Comparison of ENCODE assay signal across 17 cellular contexts in genomic region chr17:2631211-2631610, GRCh38. TPM values are rescaled to one million over a fixed set of nuclear protein-coding genes. Genes with fewer than 3 reads are reported as not detected.
DNase-seq lines count a peak whose midpoint lies in the region; ATAC-seq and TF ChIP-seq lines count a peak whose summit lies in the region.
"Had no signal": no experiment of that assay in that cellular context is flagged by ENCODE, and none has a peak within 500 bp of the region (broad histone marks: within the 10 kb centered on the region; RNA-seq: fewer than 3 reads in every experiment).

No MANE protein-coding gene starts in this region.

- H3K27ac Mint-ChIP-seq in endothelial cell (ENCODE audit: unreplicated experiment) (peak overlapping the region; percentile 19), osteocyte (ENCODE audit: unreplicated experiment) (peak overlapping the region; percentile 11)
- H3K27ac Mint-ChIP-seq: T-helper 2 cell treated with Interferon-gamma antibody and Interleukin-4, amounts not matched to agents 5 μg/mL and 100 μg/mL, for 36 hours had no signal

- H3K27me3 ChIP-seq in H7 (ENCODE audit: control insufficient read depth, insufficient read depth, low read length): no peaks in the 10 kb centered on the region
- no peaks in the 10 kb centered on the region for H3K27me3 ChIP-seq in RWPE2 (ENCODE audit: insufficient read depth, poor library complexity, severe bottlenecking)
- H3K27me3 ChIP-seq in stomach: no peaks in the 10 kb centered on the region
- H3K27me3 ChIP-seq: BLaER1 treated with 17β-estradiol and CSF1 and Interleukin-3, amounts not matched to agents 10 nM and 100 nM; SJCRH30; upper lobe of left lung had no signal

- H3K4me1 ChIP-seq in RWPE2 (ENCODE audit: insufficient read depth, poor library complexity, severe bottlenecking) (peaks cover 39% of the 10 kb centered on the region), stomach (peaks cover 22 to 94% (median 52%) of the 10 kb centered on the region in 4 donors)

- no peaks in the 10 kb centered on the region for H3K9me3 Mint-ChIP-seq in endothelial cell (ENCODE audit: unreplicated experiment)
- H3K9me3 Mint-ChIP-seq in osteocyte (ENCODE audit: unreplicated experiment): peaks cover 12% of the 10 kb centered on the region

- no peak for TF ChIP-seq CTCF in RWPE2 (IDR thresholded peaks at IDR 0.05; ENCODE audit: poor library complexity, severe bottlenecking)
- no peak for TF ChIP-seq CTCF in endothelial cell (IDR thresholded peaks at IDR 0.05; ENCODE audit: unreplicated experiment)
- TF ChIP-seq CTCF in osteocyte (IDR thresholded peaks at IDR 0.05): no peak
- no peak for TF ChIP-seq CTCF in stomach (IDR thresholded peaks at IDR 0.05)

- H3K4me1 Mint-ChIP-seq in endothelial cell (ENCODE audit: unreplicated experiment): peaks cover 34% of the 10 kb centered on the region
- peaks cover 62% of the 10 kb centered on the region for H3K4me1 Mint-ChIP-seq in osteocyte (ENCODE audit: unreplicated experiment)

- H3K27me3 Mint-ChIP-seq in endothelial cell (ENCODE audit: unreplicated experiment): peaks cover 1% of the 10 kb centered on the region
- H3K27me3 Mint-ChIP-seq in osteocyte (ENCODE audit: unreplicated experiment): no peaks in the 10 kb centered on the region

- no peaks in the 10 kb centered on the region for H3K36me3 ChIP-seq in H7 (replicated peaks; ENCODE audit: control insufficient read depth, insufficient read depth, low read length)
- peaks cover 24% of the 10 kb centered on the region for H3K36me3 ChIP-seq in RWPE2 (ENCODE audit: low read depth)
- peaks cover 0 to 7% (median 0%) of the 10 kb centered on the region in 4 donors for H3K36me3 ChIP-seq in stomach

- no peaks in the 10 kb centered on the region for H3K9me3 ChIP-seq in RWPE2 (ENCODE audit: severe bottlenecking)
- no peaks in the 10 kb centered on the region for H3K9me3 ChIP-seq in stomach
- H3K9me3 ChIP-seq: SJCRH30, upper lobe of left lung had no signal

- peaks cover 6% of the 10 kb centered on the region for H3K36me3 Mint-ChIP-seq in endothelial cell (ENCODE audit: low read depth, unreplicated experiment)
- H3K36me3 Mint-ChIP-seq in osteocyte (ENCODE audit: unreplicated experiment): peaks cover 3% of the 10 kb centered on the region

- intact Hi-C loops in stomach (cut with DNase I; ENCODE audit: low total_unique reads): no loop called here

- no peak for TF ChIP-seq EP300 in stomach (IDR thresholded peaks at IDR 0.05)

- H3K4me3 Mint-ChIP-seq in endothelial cell (ENCODE audit: unreplicated experiment) (no peak overlapping the region), osteocyte (ENCODE audit: unreplicated experiment) (no peak overlapping the region)
- H3K4me3 Mint-ChIP-seq: HFFc6; T-helper 2 cell treated with Interferon-gamma antibody and Interleukin-4, amounts not matched to agents 5 μg/mL and 100 μg/mL, for 36 hours had no signal

- no peak for ATAC-seq in RWPE2 (ENCODE audit: low read depth)
- no peak for ATAC-seq in HG03520 (IDR thresholded peaks at IDR 0.05; ENCODE audit: unreplicated experiment)

- H3K27ac ChIP-seq in RWPE2 (ENCODE audit: poor library complexity, severe bottlenecking): peak overlapping the region; percentile 6
- H3K27ac ChIP-seq in stomach: no peak overlapping the region
- H3K27ac ChIP-seq: BLaER1 treated with 17β-estradiol and CSF1 and Interleukin-3, amounts not matched to agents 10 nM and 100 nM; SJCRH30 had no signal

- peak; percentile 25 for DNase-seq in H7
- no peak for DNase-seq in RWPE2 (ENCODE audit: low spot score)
- DNase-seq in endothelial cell (ENCODE audit: low spot score): no peak
- no peak for DNase-seq in osteocyte (ENCODE audit: extremely low spot score, unreplicated experiment)
- no peak for DNase-seq in KG1 (lab: John Stamatoyannopoulos, UW)
- no peak for DNase-seq in stomach
- DNase-seq: activated CD4-positive, alpha-beta T cell treated with anti-CD3 and anti-CD28 coated beads for 48 hours; activated CD8-positive, alpha-beta memory T cell treated with anti-CD3 and anti-CD28 coated beads, Interleukin-2, amount 50 U/mL, for 48 hours; HFFc6; MM.1S; NCI-H1694 treated with DMSO at 0.1 percent for 48 hours; NCI-H446 treated with DMSO at 0.1 percent for 48 hours; SJCRH30; upper lobe of left lung had no signal

- no peak for TF ChIP-seq POLR2A in stomach (IDR thresholded peaks at IDR 0.05)

- H3K4me3 ChIP-seq in H7 (ENCODE audit: insufficient read depth, low read depth, low read length): no peak overlapping the region
- no peak overlapping the region for H3K4me3 ChIP-seq in RWPE2 (ENCODE audit: severe bottlenecking)
- no peak overlapping the region for H3K4me3 ChIP-seq in stomach
- H3K4me3 ChIP-seq: BLaER1 treated with 17β-estradiol and CSF1 and Interleukin-3, amounts not matched to agents 10 nM and 100 nM; SJCRH30; upper lobe of left lung had no signal

- 76 to 90% (median 76%) methylated on average over 9 of the region's 9 CpGs for WGBS in stomach, 5 donors

RNA-seq across cellular contexts. Expression of gene PAFAH1B1, which starts 37.8 kb away (rescaled TPM):
- total RNA-seq in H7 (2014; rRNA removed; shearing (Covaris generic)): 79.6 and 107 TPM in 2 replicates
- total RNA-seq in endothelial cell (ENCODE audit: unreplicated experiment) (141 TPM), osteocyte (136 and 138 TPM in 2 replicates), stomach (100 to 1,000 TPM in 3 of 5 donors, 10 to 100 TPM in 2; 34.8 to 264 (median 170) TPM)
- 10 to 100 TPM; 22.5 to 38.0 (median 28.4) TPM for polyA plus RNA-seq in stomach
